14 cellular contexts compared by ENCODE assay signal in genomic region chr2:140797718-140798117, GRCh38.
A peak's percentile ranks its signal among the peaks of the same experiment; 100 is the strongest.
DNase-seq lines count a peak whose midpoint lies in the region; ATAC-seq and TF ChIP-seq lines count a peak whose summit lies in the region.
"Had no signal": no experiment of that assay in that cellular context is flagged by ENCODE, and none has a peak within 500 bp of the region (broad histone marks: within the 10 kb centered on the region; RNA-seq: fewer than 3 reads in every experiment).

No MANE protein-coding gene starts in this region.

- no peaks in the 10 kb centered on the region for H3K4me1 ChIP-seq in stomach
- H3K4me1 ChIP-seq: SJSA1 had no signal

- WGBS in stomach, 5 donors = 73 to 90% (median 85%) methylated on average over 4 of the region's 4 CpGs

- no peak overlapping the region for H3K27ac ChIP-seq in stomach
- H3K27ac ChIP-seq: GM23248, SJSA1 had no signal

- H3K27ac Mint-ChIP-seq in activated CD4-positive, alpha-beta T cell treated with anti-CD3 and anti-CD28 coated beads, Interleukin-2, amount 10 ng/mL, durations not matched to agents 24 days and 14 days = no peak overlapping the region
- H3K27ac Mint-ChIP-seq: natural killer cell treated with Interleukin-12 subunit alpha and Interleukin-12 subunit beta and Interleukin-15 and Interleukin-18, amount 100 ng/mL, for 72 hours had no signal

- DNase-seq in GM10266 (ENCODE audit: extremely low spot score) (peak; percentile 9), SHP77 treated with DMSO at 0.1 percent for 48 hours (lab: John Stamatoyannopoulos, UW) (no peak), stomach (no peak)
- DNase-seq in activated CD4-positive, alpha-beta T cell treated with anti-CD3 and anti-CD28 coated beads, Interleukin-2, amount 10 ng/mL, durations not matched to agents 24 days and 14 days = no peak
- no peak for DNase-seq in activated CD4-positive, alpha-beta T cell treated with anti-CD3 and anti-CD28 coated beads, Interleukin-2, amount 50 U/mL, for 1 hour
- DNase-seq: activated CD4-positive, CD25-positive, alpha-beta regulatory T cell; DMS79; GM23248 had no signal

- H3K27me3 ChIP-seq in stomach = no peaks in the 10 kb centered on the region
- H3K27me3 ChIP-seq: SJSA1 had no signal

- H3K4me3 Mint-ChIP-seq in activated CD4-positive, alpha-beta T cell treated with anti-CD3 and anti-CD28 coated beads, Interleukin-2, amount 10 ng/mL, durations not matched to agents 24 days and 14 days = no peak overlapping the region
- H3K4me3 Mint-ChIP-seq: natural killer cell treated with Interleukin-12 subunit alpha and Interleukin-12 subunit beta and Interleukin-15 and Interleukin-18, amount 100 ng/mL, for 72 hours had no signal

- ATAC-seq in GM19397 (IDR thresholded peaks at IDR 0.05; ENCODE audit: unreplicated experiment) (peak; percentile 67), HG02763 (IDR thresholded peaks at IDR 0.05; ENCODE audit: unreplicated experiment) (peak; percentile 97), HG03460 (IDR thresholded peaks at IDR 0.05; ENCODE audit: unreplicated experiment) (peak; percentile 99)
- ATAC-seq: K562; natural killer cell treated with Interleukin-12 subunit alpha and Interleukin-12 subunit beta and Interleukin-15 and Interleukin-18, amount 100 ng/mL, for 72 hours had no signal

- no peak overlapping the region for H3K4me3 ChIP-seq in stomach
- H3K4me3 ChIP-seq: GM23248, K562, SJSA1 had no signal

- H3K36me3 Mint-ChIP-seq in activated CD4-positive, alpha-beta T cell treated with anti-CD3 and anti-CD28 coated beads, Interleukin-2, amount 10 ng/mL, durations not matched to agents 24 days and 14 days (ENCODE audit: low read depth) = no peaks in the 10 kb centered on the region
- H3K36me3 Mint-ChIP-seq: natural killer cell treated with Interleukin-12 subunit alpha and Interleukin-12 subunit beta and Interleukin-15 and Interleukin-18, amount 100 ng/mL, for 72 hours had no signal

- no peak for TF ChIP-seq EP300 in stomach (IDR thresholded peaks at IDR 0.05)

- H3K9me3 Mint-ChIP-seq in activated CD4-positive, alpha-beta T cell treated with anti-CD3 and anti-CD28 coated beads, Interleukin-2, amount 10 ng/mL, durations not matched to agents 24 days and 14 days = no peaks in the 10 kb centered on the region

- H3K4me1 Mint-ChIP-seq in activated CD4-positive, alpha-beta T cell treated with anti-CD3 and anti-CD28 coated beads, Interleukin-2, amount 10 ng/mL, durations not matched to agents 24 days and 14 days = no peaks in the 10 kb centered on the region

- intact Hi-C loops in activated CD4-positive, alpha-beta T cell treated with anti-CD3 and anti-CD28 coated beads, Interleukin-2, amount 10 ng/mL, durations not matched to agents 24 days and 14 days (cut with micrococcal nuclease) = no loop called here
- intact Hi-C loops in stomach (cut with DNase I; ENCODE audit: low total_unique reads) = no loop called here

- no peaks in the 10 kb centered on the region for H3K36me3 ChIP-seq in stomach
- H3K36me3 ChIP-seq: SJSA1 had no signal

- no peaks in the 10 kb centered on the region for H3K27me3 Mint-ChIP-seq in activated CD4-positive, alpha-beta T cell treated with anti-CD3 and anti-CD28 coated beads, Interleukin-2, amount 10 ng/mL, durations not matched to agents 24 days and 14 days
- H3K27me3 Mint-ChIP-seq: natural killer cell treated with Interleukin-12 subunit alpha and Interleukin-12 subunit beta and Interleukin-15 and Interleukin-18, amount 100 ng/mL, for 72 hours had no signal

- H3K9me3 ChIP-seq in stomach = peaks cover 0 to 5% (median 0%) of the 10 kb centered on the region in 4 donors
- H3K9me3 ChIP-seq: SJSA1 had no signal

- TF ChIP-seq POLR2A in stomach (IDR thresholded peaks at IDR 0.05) = no peak

- TF ChIP-seq CTCF in GM10266 (IDR thresholded peaks at IDR 0.05; ENCODE audit: control insufficient read depth, insufficient read depth, low read depth, missing control alignments) = no peak
- TF ChIP-seq CTCF in stomach (IDR thresholded peaks at IDR 0.05) = no peak
